In genomic region chr22:48050836-48051235, GRCh38 we compare ENCODE assay signal across 7 cellular contexts.
"Had no signal": no experiment of that assay in that cellular context is flagged by ENCODE, and none has a peak within 500 bp of the region (broad histone marks: within the 10 kb centered on the region; RNA-seq: fewer than 3 reads in every experiment).

No MANE protein-coding gene starts in this region.

- H3K4me1 Mint-ChIP-seq: GM23338 had no signal

- H3K27ac Mint-ChIP-seq: GM23338, HFFc6 had no signal

- H3K9me3 ChIP-seq: HAP-1 had no signal

- H3K4me3 Mint-ChIP-seq: GM23338, HFFc6 had no signal

- H3K4me3 ChIP-seq: GM23338, HAP-1, K562 had no signal

- DNase-seq: HFFc6, IMR-90, KG1 had no signal

- ATAC-seq: GM23338, HCT116, K562 had no signal

- H3K9me3 Mint-ChIP-seq: GM23338 had no signal

- H3K36me3 ChIP-seq: HAP-1 had no signal

- H3K4me1 ChIP-seq: HAP-1 had no signal
